ENCODE assay signal across 17 cellular contexts in the genomic region with DNA sequence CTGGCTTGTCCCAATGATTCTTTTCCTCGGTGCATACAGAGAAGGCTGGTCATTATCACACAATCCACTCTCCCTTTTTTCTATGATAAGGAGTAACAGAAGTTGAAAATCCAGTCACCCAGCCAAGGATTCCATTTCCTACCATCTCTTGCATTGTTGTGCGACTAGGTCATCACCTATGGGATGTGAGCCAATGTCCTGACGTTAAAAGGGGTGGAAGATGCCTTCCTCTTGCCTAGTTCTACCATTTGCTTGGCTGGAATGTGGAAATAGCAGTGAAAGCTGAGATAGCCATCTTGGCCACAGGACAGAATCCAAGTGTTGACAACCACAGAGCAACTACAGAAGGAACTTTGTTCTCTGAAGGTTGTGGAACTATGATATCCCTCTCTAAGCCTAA.
A peak's percentile ranks its signal among the peaks of the same experiment; 100 is the strongest.
DNase-seq lines count a peak whose midpoint lies in the region; ATAC-seq and TF ChIP-seq lines count a peak whose summit lies in the region.
"Had no signal": no experiment of that assay in that cellular context is flagged by ENCODE, and none has a peak within 500 bp of the region (broad histone marks: within the 10 kb centered on the region; RNA-seq: fewer than 3 reads in every experiment).

No MANE protein-coding gene starts in this region.

- 30% methylated on average over 3 of the region's 3 CpGs for WGBS in mammary epithelial cell (ENCODE audit: low coverage, missing lambda C conversion rate)
- no CpG with 5 or more reads among the region's 3 CpGs for WGBS in mesendoderm (ENCODE audit: extremely low coverage, insufficient coverage, low lambda C conversion rate)
- WGBS in neuronal stem cell (ENCODE audit: extremely low coverage in 2 of 2, insufficient read length in 2 of 2, insufficient replicate concordance in 1 of 2), 2 donors = no CpG with 5 or more reads among the region's 3 CpGs
- WGBS in spleen, 5 donors = 51 to 72% (median 59%) methylated on average over 3 of the region's 3 CpGs

- H3K27ac Mint-ChIP-seq in stimulated activated memory B cell treated with anti-CD40 and anti-IgM and Interleukin-4, amounts not matched to agents 10 μg/mL and 1 μg/mL and 100 μg/mL, for 72 hours = no peak overlapping the region
- H3K27ac Mint-ChIP-seq: activated T-cell treated with anti-CD3 and anti-CD28 coated beads, Interleukin-2, amount 50 U/mL, for 24 hours; CD4-positive, alpha-beta memory T cell; nephron had no signal

- DNase-seq in ELF-1 (ENCODE audit: low read depth, low spot score) (peak; percentile 57), NCI-H226 (peak; percentile 94), mammary epithelial cell (peak; percentile 88), mesendoderm (peak; percentile 86), neuronal stem cell (ENCODE audit: low spot score) (no peak), spleen (no peak)
- DNase-seq: activated CD4-positive, alpha-beta T cell treated with anti-CD3 and anti-CD28 coated beads for 48 hours; activated T-cell treated with anti-CD3 and anti-CD28 coated beads, Interleukin-2, amount 50 U/mL, for 24 hours; amygdala; CD4-positive, alpha-beta memory T cell; effector CD8-positive, alpha-beta T cell; left lung; NCI-H2171; NK-92 treated with Interleukin-12 subunit alpha and Interleukin-12 subunit beta, amount 100 ng/mL, for 24 hours had no signal

- H2BK15ac ChIP-seq in mesendoderm (replicated peaks; ENCODE audit: low read depth) = no peak overlapping the region
- H2BK15ac ChIP-seq in neuronal stem cell (ENCODE audit: low read length) = no peak overlapping the region

- no peaks in the 10 kb centered on the region for H3K36me3 Mint-ChIP-seq in stimulated activated memory B cell treated with anti-CD40 and anti-IgM and Interleukin-4, amounts not matched to agents 10 μg/mL and 1 μg/mL and 100 μg/mL, for 72 hours
- H3K36me3 Mint-ChIP-seq: CD4-positive, alpha-beta memory T cell had no signal

- H3K79me2 ChIP-seq in mammary epithelial cell (ENCODE audit: insufficient read depth, low read length) (no peaks in the 10 kb centered on the region), mesendoderm (ENCODE audit: control insufficient read depth, insufficient read depth, low read length) (no peaks in the 10 kb centered on the region)

- H3K36me3 ChIP-seq in mammary epithelial cell (ENCODE audit: insufficient read depth, low read length) (no peaks in the 10 kb centered on the region), mesendoderm (ENCODE audit: control insufficient read depth, insufficient read depth, low read length) (no peaks in the 10 kb centered on the region), neuronal stem cell (replicated peaks in 1 of 2; ENCODE audit: control insufficient read depth in 2 of 2, insufficient read depth in 2 of 2, low read length in 2 of 2) (no peaks in the 10 kb centered on the region), spleen (no peaks in the 10 kb centered on the region)
- H3K36me3 ChIP-seq: left lung had no signal

- no peak overlapping the region for H3K56ac ChIP-seq in mesendoderm (ENCODE audit: low read length)

- no peak for ATAC-seq in stimulated activated memory B cell treated with anti-CD40 and anti-IgM and Interleukin-4, amounts not matched to agents 10 μg/mL and 1 μg/mL and 100 μg/mL, for 72 hours
- ATAC-seq in GM19328 (IDR thresholded peaks at IDR 0.05; ENCODE audit: unreplicated experiment) = no peak
- ATAC-seq: left lung had no signal

- TF ChIP-seq CTCF in mammary epithelial cell (conservative IDR thresholded peaks at IDR 0.05 in 1 of 2, IDR thresholded peaks at IDR 0.05 in 1 of 2; ENCODE audit: extremely low read depth in 1 of 2, insufficient read depth in 1 of 2, low read depth in 1 of 2, low read length in 2 of 2) = no peak
- TF ChIP-seq CTCF in spleen (IDR thresholded peaks at IDR 0.05 in 8 of 11, conservative IDR thresholded peaks at IDR 0.05 in 3 of 11) = no peak

- H3K4me1 Mint-ChIP-seq in stimulated activated memory B cell treated with anti-CD40 and anti-IgM and Interleukin-4, amounts not matched to agents 10 μg/mL and 1 μg/mL and 100 μg/mL, for 72 hours = no peaks in the 10 kb centered on the region
- H3K4me1 Mint-ChIP-seq: CD4-positive, alpha-beta memory T cell; nephron had no signal

- H3K79me1 ChIP-seq in mesendoderm (ENCODE audit: low read length) (no peaks in the 10 kb centered on the region), neuronal stem cell (ENCODE audit: low read depth, low read length) (no peaks in the 10 kb centered on the region)

- TF ChIP-seq POLR2A in spleen (IDR thresholded peaks at IDR 0.05) = no peak

- H4K8ac ChIP-seq in mesendoderm (ENCODE audit: low read depth, low read length) (no peak overlapping the region), neuronal stem cell (ENCODE audit: low read depth, low read length) (no peak overlapping the region)

- no peak overlapping the region for H2BK120ac ChIP-seq in mesendoderm (ENCODE audit: low read depth, low read length)
- H2BK120ac ChIP-seq in neuronal stem cell (ENCODE audit: low read depth, low read length) = no peak overlapping the region

- H3K4me2 ChIP-seq in mammary epithelial cell (ENCODE audit: insufficient read depth, low read depth, low read length) (no peak overlapping the region), mesendoderm (ENCODE audit: low read length) (no peak overlapping the region), neuronal stem cell (ENCODE audit: insufficient read depth, low read length, poor library complexity, severe bottlenecking) (no peak overlapping the region)

- H3K23ac ChIP-seq in mesendoderm (ENCODE audit: low read length) = no peak overlapping the region
- no peak overlapping the region for H3K23ac ChIP-seq in neuronal stem cell (ENCODE audit: low read depth, low read length, poor library complexity)

- H3K18ac ChIP-seq in mesendoderm (ENCODE audit: low read length) = no peak overlapping the region
- H3K18ac ChIP-seq in neuronal stem cell (ENCODE audit: low read length) = no peak overlapping the region

- H3K4me3 ChIP-seq in mammary epithelial cell (replicated peaks in 1 of 3; ENCODE audit: insufficient read depth in 1 of 3, low read depth in 2 of 3, low read length in 3 of 3) (no peak overlapping the region), mesendoderm (ENCODE audit: low read length) (no peak overlapping the region), neuronal stem cell (ENCODE audit: low read length in 2 of 2) (no peak overlapping the region), spleen (no peak overlapping the region)
- H3K4me3 ChIP-seq: left lung had no signal

- no peaks in the 10 kb centered on the region for H3K27me3 Mint-ChIP-seq in stimulated activated memory B cell treated with anti-CD40 and anti-IgM and Interleukin-4, amounts not matched to agents 10 μg/mL and 1 μg/mL and 100 μg/mL, for 72 hours
- H3K27me3 Mint-ChIP-seq: activated T-cell treated with anti-CD3 and anti-CD28 coated beads, Interleukin-2, amount 50 U/mL, for 24 hours; CD4-positive, alpha-beta memory T cell had no signal

- H4K20me1 ChIP-seq in mammary epithelial cell (ENCODE audit: insufficient read depth, low read length) = no peaks in the 10 kb centered on the region

- peak overlapping the region; percentile 9 for H2AFZ ChIP-seq in mammary epithelial cell (ENCODE audit: low read depth, low read length)
- no peak overlapping the region for H2AFZ ChIP-seq in neuronal stem cell (ENCODE audit: low read length)

- H3K4me3 Mint-ChIP-seq in stimulated activated memory B cell treated with anti-CD40 and anti-IgM and Interleukin-4, amounts not matched to agents 10 μg/mL and 1 μg/mL and 100 μg/mL, for 72 hours = no peak overlapping the region
- H3K4me3 Mint-ChIP-seq: activated T-cell treated with anti-CD3 and anti-CD28 coated beads, Interleukin-2, amount 50 U/mL, for 24 hours; CD4-positive, alpha-beta memory T cell; nephron had no signal

- no TSS peak for BruUV-seq in mammary epithelial cell (replicated peaks; lab: Mats Ljungman, UMichigan)

- no peak overlapping the region for H4K91ac ChIP-seq in neuronal stem cell (ENCODE audit: low read depth, low read length, poor library complexity)

- H3K27ac ChIP-seq in mammary epithelial cell (ENCODE audit: insufficient read depth, low read depth, low read length) (no peak overlapping the region), mesendoderm (ENCODE audit: low read depth, low read length) (no peak overlapping the region), neuronal stem cell (replicated peaks; ENCODE audit: low read length) (no peak overlapping the region), spleen (no peak overlapping the region)
- H3K27ac ChIP-seq: left lung had no signal

- H3K9me3 ChIP-seq in mammary epithelial cell (replicated peaks; ENCODE audit: insufficient read depth, low read length) (no peaks in the 10 kb centered on the region), neuronal stem cell (replicated peaks in 1 of 2; ENCODE audit: control insufficient read depth in 2 of 2, insufficient read depth in 1 of 2, low read depth in 1 of 2, low read length in 2 of 2) (no peaks in the 10 kb centered on the region), spleen (peaks cover 0 to 8% (median 0%) of the 10 kb centered on the region in 8 donors)

- H4K5ac ChIP-seq in mesendoderm (ENCODE audit: low read length) = no peak overlapping the region

- peaks cover 12% of the 10 kb centered on the region for H3K4me1 ChIP-seq in mammary epithelial cell (ENCODE audit: insufficient read depth, low read length)
- H3K4me1 ChIP-seq in mesendoderm (ENCODE audit: control insufficient read depth, low read depth, low read length) = peaks cover 1% of the 10 kb centered on the region
- no peaks in the 10 kb centered on the region for H3K4me1 ChIP-seq in neuronal stem cell (ENCODE audit: control insufficient read depth in 2 of 2, insufficient read depth in 1 of 2, low read depth in 1 of 2, low read length in 2 of 2)
- H3K4me1 ChIP-seq in spleen = no peaks in the 10 kb centered on the region
- H3K4me1 ChIP-seq: left lung had no signal

- in situ Hi-C loops in mammary epithelial cell (cut with MboI; ENCODE audit: low sequenced_read_pairs in 2 of 2) = no loop called here

- H2BK5ac ChIP-seq in mesendoderm (ENCODE audit: low read length) (no peak overlapping the region), neuronal stem cell (ENCODE audit: low read length) (no peak overlapping the region)

- H2AK5ac ChIP-seq in mesendoderm (ENCODE audit: low read length) (no peak overlapping the region), neuronal stem cell (ENCODE audit: low read depth, low read length) (no peak overlapping the region)

- intact Hi-C loops in mammary epithelial cell (cut with micrococcal nuclease) (no loop called here), spleen (cut with DNase I; ENCODE audit: low total_unique reads) (no loop called here)

- CTCF ChIA-PET in mammary epithelial cell (lab: Charles Lee; ENCODE audit: low non-redundant PET) = no interaction called here

- H3K4ac ChIP-seq in mesendoderm (ENCODE audit: low read depth, low read length) (no peak overlapping the region), neuronal stem cell (ENCODE audit: low read length) (no peak overlapping the region)

- dilution Hi-C loops in mammary epithelial cell (cut with HindIII; ENCODE audit: low sequenced_read_pairs) = no loop called here

- H3K14ac ChIP-seq in neuronal stem cell (ENCODE audit: low read length) = no peak overlapping the region

- H3K27me3 ChIP-seq in mammary epithelial cell (ENCODE audit: insufficient read depth, low read length) = no peaks in the 10 kb centered on the region
- H3K27me3 ChIP-seq in mesendoderm (ENCODE audit: insufficient read depth, low read length, poor library complexity) = no peaks in the 10 kb centered on the region
- H3K27me3 ChIP-seq in neuronal stem cell (ENCODE audit: control insufficient read depth in 3 of 3, insufficient read depth in 3 of 3, low read depth in 1 of 3, low read length in 3 of 3) = no peaks in the 10 kb centered on the region
- no peaks in the 10 kb centered on the region for H3K27me3 ChIP-seq in spleen (replicated peaks in 1 of 7)
- H3K27me3 ChIP-seq: left lung had no signal

- H2BK12ac ChIP-seq in neuronal stem cell (ENCODE audit: low read length) = no peak overlapping the region

- no peak overlapping the region for H3K9ac ChIP-seq in mammary epithelial cell (ENCODE audit: insufficient read depth, low read length)
- no peak overlapping the region for H3K9ac ChIP-seq in mesendoderm (ENCODE audit: low read length)
- no peak overlapping the region for H3K9ac ChIP-seq in neuronal stem cell (ENCODE audit: low read depth, low read length, poor library complexity)

- H3K9me3 Mint-ChIP-seq in stimulated activated memory B cell treated with anti-CD40 and anti-IgM and Interleukin-4, amounts not matched to agents 10 μg/mL and 1 μg/mL and 100 μg/mL, for 72 hours = no peaks in the 10 kb centered on the region
- H3K9me3 Mint-ChIP-seq: activated T-cell treated with anti-CD3 and anti-CD28 coated beads, Interleukin-2, amount 50 U/mL, for 24 hours; nephron had no signal

Comparison
In these comparisons a context has a peak if more than half of its experiments do, and no peak if none do; other contexts are left out.
1. DNase-seq: peak in ELF-1 (single experiment), NCI-H226 (single experiment), mammary epithelial cell (single experiment) and mesendoderm (single experiment); none in neuronal stem cell (single experiment) and spleen (single experiment).